ENCODE assay signal across 9 cellular contexts in the genomic region with DNA sequence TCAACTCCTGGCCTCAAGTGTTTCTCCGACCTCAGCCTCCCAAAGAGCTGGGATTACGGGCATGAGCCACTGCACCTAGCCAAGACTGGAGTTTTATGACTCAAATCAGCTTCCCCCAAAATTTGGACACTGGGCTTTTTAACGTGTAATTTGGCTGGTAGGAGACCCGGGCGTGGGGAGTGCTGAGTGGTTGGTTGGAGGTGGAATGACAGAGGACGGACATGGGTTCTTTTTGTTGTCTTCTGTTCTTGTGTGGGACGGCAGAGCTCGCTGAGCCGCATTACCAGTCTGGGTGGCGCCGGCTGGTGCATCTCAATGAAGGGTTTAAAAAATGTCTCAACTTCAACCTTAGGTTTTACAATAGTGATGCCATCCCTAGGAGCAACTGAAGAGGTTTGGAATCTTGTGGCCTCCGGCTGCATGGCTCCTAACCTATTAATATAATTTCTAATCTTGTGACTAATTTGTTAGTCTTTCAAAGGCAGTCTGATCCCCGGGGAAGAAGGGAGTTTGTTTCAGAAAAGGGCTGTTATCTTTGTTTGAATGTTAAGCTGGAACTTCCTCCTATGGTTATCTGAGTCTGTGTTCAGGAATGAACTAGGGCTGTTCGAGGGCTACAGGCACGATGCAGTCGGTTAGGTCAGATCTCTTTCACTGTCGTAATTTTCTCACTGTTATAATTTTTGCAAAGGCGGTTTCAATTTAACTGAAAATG. TPM values are rescaled to one million over a fixed set of nuclear protein-coding genes. Genes with fewer than 3 reads are reported as not detected.
A peak's percentile ranks its signal among the peaks of the same experiment; 100 is the strongest.
DNase-seq lines count a peak whose midpoint lies in the region; ATAC-seq and TF ChIP-seq lines count a peak whose summit lies in the region.
"Not testable (repeated sequence)": the region's sequence is repeated elsewhere in the genome, so short reads cannot be mapped to it uniquely, and the experiment has no call there.
"Had no signal": no experiment of that assay in that cellular context is flagged by ENCODE, and none has a peak within 500 bp of the region (broad histone marks: within the 10 kb centered on the region; RNA-seq: fewer than 3 reads in every experiment).

No MANE protein-coding gene starts in this region.

- peak; percentile 5; the same call in 1 of the 3 replicates for ATAC-seq in GM23338
- not testable (repeated sequence) for ATAC-seq in naive B cell (ENCODE audit: low read depth in 2 of 2)

- H3K9me2 ChIP-seq in GM23338 (ENCODE audit: insufficient read depth): not testable (repeated sequence)

- H3K27ac Mint-ChIP-seq in GM23338 (peak overlapping the region; percentile 36), endodermal cell (peak overlapping the region; percentile 65), naive B cell (peak overlapping the region in 2 of 6 donors; percentile 33 to 50)

- peaks cover 43% of the 10 kb centered on the region for H3K4me1 Mint-ChIP-seq in GM23338
- H3K4me1 Mint-ChIP-seq in endodermal cell: peaks cover 45% of the 10 kb centered on the region
- H3K4me1 Mint-ChIP-seq in naive B cell: not testable (repeated sequence)

- H3K4me3 ChIP-seq in AG10803 (ENCODE audit: low read length); GM23338; adipocyte (ENCODE audit: low read length); endodermal cell (ENCODE audit: low read length); iPS-20b (ENCODE audit: low read length); urinary bladder (ENCODE audit: low read depth, low read length): not testable (repeated sequence)

- H3K27ac ChIP-seq in GM23338 (ENCODE audit: low read depth): peak overlapping the region; percentile 99
- not testable (repeated sequence) for H3K27ac ChIP-seq in endodermal cell (ENCODE audit: low read depth, low read length); iPS-20b (ENCODE audit: low read length)
- H3K27ac ChIP-seq in urinary bladder (ENCODE audit: low read depth): peak overlapping the region; percentile 23

- H3K4me3 Mint-ChIP-seq in GM23338, endodermal cell: not testable (repeated sequence)
- peak overlapping the region in 5 of 8 donors; percentile 22 to 75 (median 53) for H3K4me3 Mint-ChIP-seq in naive B cell

- H3K9me3 Mint-ChIP-seq in GM23338, endodermal cell, naive B cell: not testable (repeated sequence)

- not testable (repeated sequence) for H3K9me3 ChIP-seq in adipocyte (ENCODE audit: control insufficient read depth, low read length); endodermal cell (ENCODE audit: control insufficient read depth, low read length); iPS-20b (ENCODE audit: insufficient read depth, low read depth, low read length)

- H3K79me2 ChIP-seq in GM23338 (replicated peaks; ENCODE audit: insufficient read depth): not testable (repeated sequence)

- H3K4me2 ChIP-seq in GM23338: 0 out of 2 replicates have a peak overlapping the region, but pooled peaks have one; percentile 20

- H2AFZ ChIP-seq in GM23338: not testable (repeated sequence)

- not testable (repeated sequence) for H3K4me1 ChIP-seq in GM23338 (ENCODE audit: insufficient read depth); endodermal cell (ENCODE audit: control insufficient read depth, insufficient read depth, low read length); urinary bladder (ENCODE audit: insufficient read depth)
- H3K4me1 ChIP-seq in adipocyte (ENCODE audit: control insufficient read depth, insufficient read depth, low read length): peaks cover 21% of the 10 kb centered on the region
- peaks cover 13% of the 10 kb centered on the region; the same call in 1 of the 2 replicates for H3K4me1 ChIP-seq in iPS-20b (ENCODE audit: insufficient read depth, low read length)

- H3K9ac ChIP-seq in adipocyte (ENCODE audit: low read length); endodermal cell (ENCODE audit: extremely low read depth, low read length, poor library complexity, severe bottlenecking): not testable (repeated sequence)
- H3K9ac ChIP-seq in iPS-20b (ENCODE audit: low read depth, low read length): peak overlapping the region; percentile 58; the same call in 1 of the 2 replicates

- peak; percentile 3 for DNase-seq in AG10803 (ENCODE audit: low read depth)
- DNase-seq in GM23338 (ENCODE audit: low spot score); naive B cell: not testable (repeated sequence)
- peak; percentile 31 for DNase-seq in OCI-M1 (lab: John Stamatoyannopoulos, UW)
- peak; percentile 40 for DNase-seq in adipocyte (ENCODE audit: low read depth)
- peak; percentile 60 for DNase-seq in endodermal cell

- TF ChIP-seq CTCF in AG10803 (conservative IDR thresholded peaks at IDR 0.05; ENCODE audit: low read length); GM23338 (conservative IDR thresholded peaks at IDR 0.05; ENCODE audit: low read depth in 2 of 2); endodermal cell (conservative IDR thresholded peaks at IDR 0.05): not testable (repeated sequence)

- not testable (repeated sequence) for H3K36me3 Mint-ChIP-seq in GM23338 (ENCODE audit: low read depth); endodermal cell (ENCODE audit: low read depth); naive B cell

- not testable (repeated sequence) for H4K20me1 ChIP-seq in GM23338 (replicated peaks; ENCODE audit: insufficient read depth)

- peaks cover 16% of the 10 kb centered on the region; the same call in 1 of the 2 replicates for H3F3A ChIP-seq in GM23338 (replicated peaks; ENCODE audit: low read depth)

- H3K27me3 ChIP-seq in GM23338 (ENCODE audit: insufficient read depth); adipocyte (replicated peaks; ENCODE audit: control insufficient read depth, insufficient read depth, low read length); endodermal cell (ENCODE audit: control insufficient read depth, insufficient read depth, low read length, poor library complexity, severe bottlenecking); iPS-20b (ENCODE audit: insufficient read depth, low read length): not testable (repeated sequence)

- WGBS in endodermal cell (ENCODE audit: insufficient coverage in 1 of 2, insufficient read length in 1 of 2), 2 experiments: 79 to 100% methylated on average over 1 to 14 of the region's 18 CpGs
- WGBS in urinary bladder: 37% methylated on average over 18 of the region's 18 CpGs

- not testable (repeated sequence) for H3K36me3 ChIP-seq in GM23338 (ENCODE audit: insufficient read depth); adipocyte (ENCODE audit: control insufficient read depth, insufficient read depth, low read length, severe bottlenecking); endodermal cell (ENCODE audit: control insufficient read depth, insufficient read depth, low read length); iPS-20b (ENCODE audit: insufficient read depth, low read depth, low read length); urinary bladder (ENCODE audit: insufficient read depth)

- H3K27me3 Mint-ChIP-seq in GM23338 (ENCODE audit: insufficient read depth, low read depth, poor library complexity); endodermal cell (ENCODE audit: insufficient read depth): not testable (repeated sequence)
- H3K27me3 Mint-ChIP-seq in naive B cell: peaks cover 0 to 36% (median 0%) of the 10 kb centered on the region in 3 donors

RNA-seq across cellular contexts. Expression of gene GYG2, which starts 26.2 kb away (rescaled TPM):
- 47.0 and 63.8 TPM in 2 replicates for total RNA-seq in GM23338 (2014; rRNA removed; shearing (Covaris generic))
- 15.6 and 17.6 TPM in 2 replicates for polyA plus RNA-seq in GM23338 (2016; fragmentation: Nextera tagmentation; extraction: Ambion mirVana)
- total RNA-seq in endodermal cell: 100 to 1,000 TPM in 1 of 2 donors, 10 to 100 TPM in 1; 52.6 to 108 TPM
- 32.2 TPM for polyA plus RNA-seq in endodermal cell (2013, experiment 1 of 2)
- polyA plus RNA-seq in endodermal cell (2013, experiment 2 of 2): 35.8 TPM
- polyA plus RNA-seq in naive B cell (ENCODE audit: low read depth in 6 of 6): not detected
- total RNA-seq in urinary bladder: 5.8 TPM
- 10.3 TPM for polyA plus RNA-seq in urinary bladder
- total RNA-seq: CD4-positive, alpha-beta memory T cell had no signal
- polyA plus RNA-seq: CD4-positive, alpha-beta memory T cell had no signal

RNA-seq across cellular contexts. Expression of gene XG, which starts 50.7 kb away (rescaled TPM):
- 0.28 and 0.97 TPM in 2 replicates for total RNA-seq in GM23338 (2014; rRNA removed; shearing (Covaris generic))
- polyA plus RNA-seq in GM23338 (2016; fragmentation: Nextera tagmentation; extraction: Ambion mirVana) (0.40 and 0.60 TPM in 2 replicates), naive B cell (ENCODE audit: low read depth in 6 of 6) (1 to 10 TPM in 1 of 6 donors, under 1 TPM in 3, not detected in 2; 0.58 to 2.8 (median 0.66) TPM), urinary bladder (2.0 TPM)
- total RNA-seq in endodermal cell (1 to 10 TPM; 1.1 to 1.3 TPM), urinary bladder (0.58 TPM)
- polyA plus RNA-seq in endodermal cell (2013, experiment 1 of 2): not detected
- not detected for polyA plus RNA-seq in endodermal cell (2013, experiment 2 of 2)
- polyA plus RNA-seq: CD4-positive, alpha-beta memory T cell had no signal
